Comparison of ENCODE assay signal across 22 cellular contexts in the genomic region with DNA sequence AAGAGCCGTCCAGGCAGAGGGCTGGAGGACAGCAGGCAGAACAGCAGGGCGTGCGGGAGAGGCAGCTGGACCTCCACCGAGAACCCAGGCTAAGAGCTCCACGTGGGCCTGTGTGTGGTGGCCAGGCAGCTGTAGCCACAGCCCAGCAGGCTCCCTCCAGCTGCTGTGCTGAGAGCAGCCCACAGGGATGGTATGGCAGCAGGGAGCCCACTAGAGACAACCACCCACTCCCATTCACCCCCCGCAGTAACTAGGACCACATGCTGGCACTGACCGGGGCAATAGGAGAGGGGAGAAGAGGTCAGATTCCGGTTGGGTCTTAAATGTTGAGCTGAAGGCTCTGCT. TPM values are rescaled to one million over a fixed set of nuclear protein-coding genes. Genes with fewer than 3 reads are reported as not detected.
"Had no signal": no experiment of that assay in that cellular context is flagged by ENCODE, and none has a peak within 500 bp of the region (broad histone marks: within the 10 kb centered on the region; RNA-seq: fewer than 3 reads in every experiment).

No MANE protein-coding gene starts in this region.

- H3K36me3 ChIP-seq: neural progenitor cell, right lobe of liver, suprapubic skin, transverse colon, vagina had no signal

- ATAC-seq: activated naive CD8-positive, alpha-beta T cell treated with anti-CD3 and anti-CD28 coated beads, Interleukin-2, amount 50 U/mL, for 24 hours; left ventricle myocardium superior had no signal

- H3K4me2 ChIP-seq: neural progenitor cell had no signal

- H3K27me3 Mint-ChIP-seq: activated naive CD8-positive, alpha-beta T cell treated with anti-CD3 and anti-CD28 coated beads, Interleukin-2, amount 50 U/mL, for 24 hours; brain; memory B cell; naive B cell; stimulated activated naive CD8-positive, alpha-beta T cell treated with anti-CD3 and anti-CD28 coated beads, Interleukin-15, Interleukin-2, amounts not matched to agents 100 ng/mL and 50 ng/mL, for 24 hours had no signal

- H3K4me3 Mint-ChIP-seq: activated naive CD8-positive, alpha-beta T cell treated with anti-CD3 and anti-CD28 coated beads, Interleukin-2, amount 50 U/mL, for 24 hours; activated T-helper 1 cell treated with anti-CD3 and anti-CD28 coated beads, Interleukin-12 subunit alpha, Interleukin-12 subunit beta, Interleukin-2, Interleukin-4 antibody, amounts not matched to agents 30 ng/mL and 10 ng/mL and 1 ng/mL, durations not matched to agents 14 hours and 24 hours and 36 hours; brain; memory B cell; naive B cell; neural progenitor cell; stimulated activated naive CD8-positive, alpha-beta T cell treated with anti-CD3 and anti-CD28 coated beads, Interleukin-15, Interleukin-2, amounts not matched to agents 100 ng/mL and 50 ng/mL, for 24 hours; T-helper 2 cell treated with Interferon-gamma antibody and Interleukin-4, amounts not matched to agents 5 μg/mL and 100 μg/mL, for 36 hours had no signal

- H3K27ac ChIP-seq: neural progenitor cell, right lobe of liver, suprapubic skin, transverse colon, vagina had no signal

- H3K9ac ChIP-seq: neural progenitor cell had no signal

- DNase-seq: activated CD4-positive, alpha-beta T cell treated with anti-CD3 and anti-CD28 coated beads, Interleukin-2, amount 50 U/mL, for 48 hours; activated naive CD8-positive, alpha-beta T cell treated with anti-CD3 and anti-CD28 coated beads, Interleukin-2, amount 50 U/mL, for 24 hours; activated T-cell treated with anti-CD3 and anti-CD28 coated beads for 4 hours; anterior cingulate cortex; central memory CD4-positive, alpha-beta T cell; cortex of kidney; erythroblast; foreskin melanocyte; kidney; left ventricle myocardium superior; naive B cell; transverse colon had no signal

- H3K27ac Mint-ChIP-seq: activated naive CD8-positive, alpha-beta T cell treated with anti-CD3 and anti-CD28 coated beads, Interleukin-2, amount 50 U/mL, for 24 hours; activated T-helper 1 cell treated with anti-CD3 and anti-CD28 coated beads, Interleukin-12 subunit alpha, Interleukin-12 subunit beta, Interleukin-2, Interleukin-4 antibody, amounts not matched to agents 30 ng/mL and 10 ng/mL and 1 ng/mL, durations not matched to agents 14 hours and 24 hours and 36 hours; memory B cell; neural progenitor cell; stimulated activated naive CD8-positive, alpha-beta T cell treated with anti-CD3 and anti-CD28 coated beads, Interleukin-15, Interleukin-2, amounts not matched to agents 100 ng/mL and 50 ng/mL, for 24 hours; T-helper 2 cell treated with Interferon-gamma antibody and Interleukin-4, amounts not matched to agents 5 μg/mL and 100 μg/mL, for 36 hours had no signal

- H3K27me3 ChIP-seq: neural progenitor cell, right lobe of liver, suprapubic skin, transverse colon, vagina had no signal

- H2AFZ ChIP-seq: neural progenitor cell had no signal

- H3K4me3 ChIP-seq: neural progenitor cell, right lobe of liver, suprapubic skin, transverse colon, vagina had no signal

- H3K9me3 ChIP-seq: right lobe of liver, suprapubic skin, transverse colon, vagina had no signal

- H3K4me1 ChIP-seq: neural progenitor cell, right lobe of liver, suprapubic skin, vagina had no signal

- H3K9me3 Mint-ChIP-seq: memory B cell; T-helper 2 cell treated with Interferon-gamma antibody and Interleukin-4, amounts not matched to agents 5 μg/mL and 100 μg/mL, for 36 hours had no signal

- H3K4me1 Mint-ChIP-seq: activated naive CD8-positive, alpha-beta T cell treated with anti-CD3 and anti-CD28 coated beads, Interleukin-2, amount 50 U/mL, for 24 hours; brain; neural progenitor cell had no signal

RNA-seq across cellular contexts. Expression of gene MUSTN1, which starts 25.6 kb away (rescaled TPM):
- total RNA-seq: pulmonary artery endothelial cell had no signal
